28 cellular contexts compared by ENCODE assay signal in the genomic region with DNA sequence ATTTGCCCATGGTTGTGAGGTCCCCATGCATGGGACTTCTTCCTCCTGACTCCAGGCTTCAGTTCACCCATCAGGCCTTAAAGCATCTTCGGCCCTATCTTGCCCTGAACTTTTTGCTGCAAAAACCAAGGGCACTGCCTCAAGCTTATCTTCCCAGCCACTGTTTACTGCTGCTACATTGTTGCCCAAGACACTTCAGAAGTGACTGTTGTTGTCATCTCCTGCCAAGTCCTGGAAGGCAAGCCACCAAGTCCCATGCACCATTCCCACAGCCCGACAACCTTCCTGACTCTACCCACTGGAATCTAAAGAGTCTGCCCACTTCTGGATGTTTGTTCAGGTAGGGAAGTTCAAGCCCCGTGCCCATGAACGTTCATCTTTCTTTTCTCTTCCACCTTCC. TPM values are rescaled to one million over a fixed set of nuclear protein-coding genes. Genes with fewer than 3 reads are reported as not detected.
"Had no signal": no experiment of that assay in that cellular context is flagged by ENCODE, and none has a peak within 500 bp of the region (broad histone marks: within the 10 kb centered on the region; RNA-seq: fewer than 3 reads in every experiment).

No MANE protein-coding gene starts in this region.

- H3K27me3 ChIP-seq: dorsolateral prefrontal cortex, gastrocnemius medialis, right atrium auricular region, spleen, tibial nerve, upper lobe of left lung had no signal

- H3K4me1 Mint-ChIP-seq: memory B cell, natural killer cell had no signal

- DNase-seq: dorsolateral prefrontal cortex; effector CD4-positive, alpha-beta T cell; foreskin fibroblast; gastrocnemius medialis; head of caudate nucleus; kidney; natural killer cell; spleen; stimulated activated CD4-positive, alpha-beta T cell treated with anti-CD3 and anti-CD28 coated beads, Interleukin-4, amount 100 ng/mL, for 4 hours; stimulated activated naive CD8-positive, alpha-beta T cell treated with anti-CD3 and anti-CD28 coated beads, Interleukin-15, Interleukin-2, amounts not matched to agents 100 U/mL and 50 U/mL, for 24 hours; substantia nigra; upper lobe of left lung had no signal

- H3K4me3 Mint-ChIP-seq: memory B cell; natural killer cell; neural crest cell; stimulated activated memory B cell treated with anti-CD40 and anti-IgM and Interleukin-4, amounts not matched to agents 10 μg/mL and 1 μg/mL and 100 μg/mL, for 72 hours had no signal

- H3K9me3 ChIP-seq: gastrocnemius medialis, prostate gland, right atrium auricular region, spleen, thoracic aorta, tibial nerve, upper lobe of left lung had no signal

- H3K36me3 ChIP-seq: gastrocnemius medialis, prostate gland, right atrium auricular region, spleen, thoracic aorta, tibial nerve, upper lobe of left lung had no signal

- H3K4me3 ChIP-seq: dorsolateral prefrontal cortex, gastrocnemius medialis, lung, prostate gland, right atrium auricular region, skin epidermis, spleen, thoracic aorta, tibial nerve, upper lobe of left lung had no signal

- H3K27ac ChIP-seq: dorsolateral prefrontal cortex, epithelial cell of prostate, gastrocnemius medialis, prostate gland, right atrium auricular region, skin epidermis, spleen, thoracic aorta, tibial nerve, upper lobe of left lung had no signal

- H3K27ac Mint-ChIP-seq: memory B cell; natural killer cell; stimulated activated memory B cell treated with anti-CD40 and anti-IgM and Interleukin-4, amounts not matched to agents 10 μg/mL and 1 μg/mL and 100 μg/mL, for 72 hours had no signal

- H3K4me1 ChIP-seq: gastrocnemius medialis, prostate gland, upper lobe of left lung had no signal

- ATAC-seq: esophagus mucosa; gastrocnemius medialis; natural killer cell; stimulated activated naive CD8-positive, alpha-beta T cell treated with anti-CD3 and anti-CD28 coated beads, Interleukin-15, Interleukin-2, amounts not matched to agents 100 U/mL and 50 U/mL, for 24 hours had no signal

- H3K9me3 Mint-ChIP-seq: memory B cell; natural killer cell; neural crest cell; stimulated activated memory B cell treated with anti-CD40 and anti-IgM and Interleukin-4, amounts not matched to agents 10 μg/mL and 1 μg/mL and 100 μg/mL, for 72 hours had no signal

- H3K36me3 Mint-ChIP-seq: memory B cell; natural killer cell; stimulated activated memory B cell treated with anti-CD40 and anti-IgM and Interleukin-4, amounts not matched to agents 10 μg/mL and 1 μg/mL and 100 μg/mL, for 72 hours had no signal

RNA-seq across cellular contexts. Expression of a gene that starts 12.4 kb away (rescaled TPM):
- total RNA-seq: dorsolateral prefrontal cortex, esophagus mucosa, gastrocnemius medialis, glomerular endothelial cell, kidney, left lobe of liver, liver, lung, mononuclear cell, natural killer cell, neural crest cell, osteoblast, right atrium auricular region, spleen, thoracic aorta, tibial nerve, upper lobe of left lung had no signal
- polyA plus RNA-seq: liver, lung, spleen had no signal
